Comparison of ENCODE assay signal across 24 cellular contexts in genomic region chr1:182835811-182836210, GRCh38.
"Had no signal": no experiment of that assay in that cellular context is flagged by ENCODE, and none has a peak within 500 bp of the region (broad histone marks: within the 10 kb centered on the region; RNA-seq: fewer than 3 reads in every experiment).

No MANE protein-coding gene starts in this region.

- H3K36me3 ChIP-seq: ovary, transverse colon, vagina had no signal

- H3K27me3 Mint-ChIP-seq: memory B cell; naive B cell; stimulated activated naive B cell treated with anti-CD40 and anti-IgM and Interleukin-4, amounts not matched to agents 10 μg/mL and 1 μg/mL and 100 μg/mL, for 72 hours; stimulated activated naive CD8-positive, alpha-beta T cell treated with anti-CD3 and anti-CD28 coated beads, Interleukin-15, Interleukin-2, amounts not matched to agents 100 ng/mL and 50 ng/mL, for 24 hours had no signal

- H3K36me3 Mint-ChIP-seq: mesothelial cell of epicardium had no signal

- H3K9me3 ChIP-seq: mucosa of descending colon, ovary, psoas muscle, suprapubic skin, transverse colon, vagina had no signal

- DNase-seq: effector CD8-positive, alpha-beta T cell; kidney; mucosa of descending colon; naive B cell; occipital lobe; ovary; posterior cingulate gyrus; psoas muscle; right cardiac atrium; stimulated activated CD4-positive, alpha-beta T cell treated with anti-CD3 and anti-CD28 coated beads, Interleukin-15, amount 100 ng/mL, for 24 hours; stimulated activated CD4-positive, alpha-beta T cell treated with anti-CD3 and anti-CD28 coated beads, Interleukin-2, amount 100 ng/mL, for 48 hours; stimulated activated naive B cell treated with anti-CD40 and anti-IgM and Interleukin-4, amounts not matched to agents 10 μg/mL and 1 μg/mL and 100 μg/mL, for 72 hours; transverse colon had no signal

- H3K27ac Mint-ChIP-seq: memory B cell; mesothelial cell of epicardium; naive B cell; natural killer cell treated with Interleukin-12 subunit alpha and Interleukin-12 subunit beta and Interleukin-15 and Interleukin-18, amount 100 ng/mL, for 72 hours; stimulated activated naive B cell treated with anti-CD40 and anti-IgM and Interleukin-4, amounts not matched to agents 10 μg/mL and 1 μg/mL and 100 μg/mL, for 72 hours; stimulated activated naive CD8-positive, alpha-beta T cell treated with anti-CD3 and anti-CD28 coated beads, Interleukin-15, Interleukin-2, amounts not matched to agents 100 ng/mL and 50 ng/mL, for 24 hours had no signal

- ATAC-seq: left lobe of liver; mucosa of descending colon; natural killer cell treated with Interleukin-12 subunit alpha and Interleukin-12 subunit beta and Interleukin-15 and Interleukin-18, amount 100 ng/mL, for 72 hours; psoas muscle; right cardiac atrium; stimulated activated naive B cell treated with anti-CD40 and anti-IgM and Interleukin-4, amounts not matched to agents 10 μg/mL and 1 μg/mL and 100 μg/mL, for 72 hours had no signal

- H3K27me3 ChIP-seq: ovary, suprapubic skin, transverse colon, vagina had no signal

- H3K4me3 Mint-ChIP-seq: memory B cell; mesothelial cell of epicardium; natural killer cell treated with Interleukin-12 subunit alpha and Interleukin-12 subunit beta and Interleukin-15 and Interleukin-18, amount 100 ng/mL, for 72 hours; stimulated activated naive B cell treated with anti-CD40 and anti-IgM and Interleukin-4, amounts not matched to agents 10 μg/mL and 1 μg/mL and 100 μg/mL, for 72 hours; stimulated activated naive CD8-positive, alpha-beta T cell treated with anti-CD3 and anti-CD28 coated beads, Interleukin-15, Interleukin-2, amounts not matched to agents 100 ng/mL and 50 ng/mL, for 24 hours had no signal

- H3K27ac ChIP-seq: ovary, psoas muscle, skin epidermis, suprapubic skin, transverse colon, vagina had no signal

- H3K4me3 ChIP-seq: lung, mucosa of descending colon, ovary, psoas muscle, skin epidermis, suprapubic skin, transverse colon, vagina had no signal

- FAIRE-seq: colon, frontal cortex, kidney had no signal

- H3K9me3 Mint-ChIP-seq: memory B cell; mesothelial cell of epicardium; naive B cell; natural killer cell treated with Interleukin-12 subunit alpha and Interleukin-12 subunit beta and Interleukin-15 and Interleukin-18, amount 100 ng/mL, for 72 hours; stimulated activated naive B cell treated with anti-CD40 and anti-IgM and Interleukin-4, amounts not matched to agents 10 μg/mL and 1 μg/mL and 100 μg/mL, for 72 hours; stimulated activated naive CD8-positive, alpha-beta T cell treated with anti-CD3 and anti-CD28 coated beads, Interleukin-15, Interleukin-2, amounts not matched to agents 100 ng/mL and 50 ng/mL, for 24 hours had no signal
